ENCODE assay signal across 23 cellular contexts in the genomic region with DNA sequence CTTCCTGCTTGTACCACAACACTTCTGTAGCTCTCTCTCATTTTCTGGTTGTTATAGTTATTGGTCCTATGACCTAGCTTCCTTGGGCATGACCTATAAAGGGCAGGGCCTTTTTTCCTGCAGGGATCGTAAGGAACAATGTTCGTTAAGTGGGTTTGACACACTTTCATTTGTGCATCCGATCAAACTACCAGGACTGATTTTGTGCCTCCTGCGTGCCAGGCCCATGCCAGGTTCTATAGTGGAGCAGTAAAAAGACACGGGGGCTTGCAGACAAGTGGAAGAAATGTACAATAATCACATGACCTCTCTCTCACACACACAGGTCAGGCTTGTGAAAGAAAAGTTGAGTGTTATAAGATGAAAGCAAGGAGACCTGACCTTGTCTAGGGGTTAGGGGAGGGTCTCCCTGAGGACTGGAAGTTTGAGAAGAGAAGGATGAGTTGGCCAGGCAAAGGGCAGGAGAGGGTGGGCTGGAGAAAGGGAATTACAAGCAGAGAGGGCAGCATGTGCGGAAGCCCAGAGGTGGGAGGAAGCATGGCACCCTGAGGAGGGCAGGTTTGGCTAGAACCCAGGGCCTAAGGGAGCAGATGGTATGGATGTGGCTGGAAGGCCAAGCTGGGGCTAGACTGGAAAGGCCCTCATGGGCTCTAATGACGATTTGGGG.
"Had no signal": no experiment of that assay in that cellular context is flagged by ENCODE, and none has a peak within 500 bp of the region (broad histone marks: within the 10 kb centered on the region; RNA-seq: fewer than 3 reads in every experiment).

No MANE protein-coding gene starts in this region.

- H3K4me3 ChIP-seq: adrenal gland, breast epithelium, esophagus squamous epithelium, tibial artery, uterus had no signal

- H3K4me1 ChIP-seq: adrenal gland, breast epithelium, esophagus squamous epithelium, tibial artery, uterus had no signal

- H3K27ac ChIP-seq: adrenal gland, breast epithelium, esophagus squamous epithelium, tibial artery, uterus, VCaP had no signal

- DNase-seq: activated CD4-positive, alpha-beta T cell treated with anti-CD3 and anti-CD28 coated beads for 1 hour; activated effector memory CD4-positive, alpha-beta T cell treated with Interleukin-2 at 50 U/mL for 16 hours; activated naive CD4-positive, alpha-beta T cell treated with anti-CD3 and anti-CD28 coated beads, Interleukin-2, amount 50 U/mL, for 16 hours; activated T-cell treated with anti-CD3 and anti-CD28 coated beads, Interleukin-2, amount 50 U/mL, for 48 hours; effector CD8-positive, alpha-beta T cell; esophagus squamous epithelium; immature natural killer cell; mesendoderm; nucleus accumbens; retina; stimulated activated CD4-positive, alpha-beta T cell treated with anti-CD3 and anti-CD28 coated beads, Interleukin-2, amount 100 ng/mL, for 24 hours; stimulated activated naive CD4-positive, alpha-beta T cell treated with Interleukin-2 at 50 U/mL for 16 hours; substantia nigra; SW 1271; T-helper 2 cell; uterus had no signal

- FAIRE-seq: astrocyte, endothelial cell of umbilical vein had no signal

- H3K9me3 Mint-ChIP-seq: immature natural killer cell, nephron had no signal

- H3K36me3 Mint-ChIP-seq: immature natural killer cell had no signal

- H3K4me1 Mint-ChIP-seq: immature natural killer cell, nephron had no signal

- H3K36me3 ChIP-seq: adrenal gland, breast epithelium, esophagus squamous epithelium, tibial artery, uterus had no signal

- H3K4me3 Mint-ChIP-seq: immature natural killer cell, nephron had no signal

- H3K27ac Mint-ChIP-seq: immature natural killer cell, nephron had no signal

- H3K9me3 ChIP-seq: adrenal gland, breast epithelium, esophagus squamous epithelium, tibial artery, uterus had no signal

- H3K27me3 ChIP-seq: breast epithelium had no signal
